8 cellular contexts compared by ENCODE assay signal in genomic region chr13:42991892-42992584, GRCh38. TPM values are rescaled to one million over a fixed set of nuclear protein-coding genes. Genes with fewer than 3 reads are reported as not detected.
A peak's percentile ranks its signal among the peaks of the same experiment; 100 is the strongest.
DNase-seq lines count a peak whose midpoint lies in the region; ATAC-seq and TF ChIP-seq lines count a peak whose summit lies in the region.

Gene EPSTI1, minus strand, starts transcription at chr13:42992241. Its CDS starts 76 bp downstream, at chr13:42992165.

- intact Hi-C loops in dorsolateral prefrontal cortex (cut with DNase I) (no loop called here), lower lobe of right lung (cut with DNase I) (no loop called here)

- H3K36me3 ChIP-seq in lower lobe of right lung (no peaks in the 10 kb centered on the region), BE2C (no peaks in the 10 kb centered on the region)

- H3K27ac Mint-ChIP-seq in IgD-negative memory B cell: peak within 1 kb of the TSS; percentile 94 to 99 (median 99)

- peaks cover 30 to 41% (median 33%) of the 10 kb centered on the region in 3 donors for H3K4me1 Mint-ChIP-seq in IgD-negative memory B cell

- no peaks in the 10 kb centered on the region for H3K9me3 ChIP-seq in lower lobe of right lung
- no peaks in the 10 kb centered on the region for H3K9me3 ChIP-seq in BE2C

- H3K9me3 Mint-ChIP-seq in IgD-negative memory B cell: no peaks in the 10 kb centered on the region

- H3K36me3 Mint-ChIP-seq in IgD-negative memory B cell: peaks cover 2% of the 10 kb centered on the region

- H3K27ac ChIP-seq in dorsolateral prefrontal cortex (peak within 1 kb of the TSS in 54 of 59 donors; percentile 30 to 91 (median 75)), lower lobe of right lung (peak within 1 kb of the TSS; percentile 95)

- H3K4me3 ChIP-seq in dorsolateral prefrontal cortex (peak within 1 kb of the TSS; percentile 47 to 89 (median 73)), lower lobe of right lung (peak within 1 kb of the TSS; percentile 76), BE2C (ENCODE audit: low read depth, low read length) (no peak within 1 kb of the TSS)

- DNase-seq in DMS79 (lab: John Stamatoyannopoulos, UW) (peak; percentile 0), dorsolateral prefrontal cortex (peak in 7 of 10 donors; percentile 24 to 53 (median 38)), lower lobe of right lung (peak; percentile 81), BE2C (no peak)
- DNase-seq in activated CD4-positive, alpha-beta T cell treated with anti-CD3 and anti-CD28 coated beads, Interleukin-2, amount 50 U/mL, for 24 hours (ENCODE audit: low read depth in 1 of 2, low spot score in 1 of 2): peak; percentile 52 to 65
- DNase-seq in stimulated activated CD4-positive, alpha-beta T cell treated with anti-CD3 and anti-CD28 coated beads, TNF-alpha, amount 100 ng/mL, for 48 hours (ENCODE audit: low read depth in 3 of 3): peak; percentile 37 to 61 (median 57)

- H3K27me3 Mint-ChIP-seq in IgD-negative memory B cell: no peaks in the 10 kb centered on the region

- ATAC-seq in GM21526 (IDR thresholded peaks at IDR 0.05; ENCODE audit: low FRiP score, unreplicated experiment) (peak; percentile 67), lower lobe of right lung (peak; percentile 93 to 96)

- H3K4me3 Mint-ChIP-seq in IgD-negative memory B cell: peak within 1 kb of the TSS; percentile 94 to 98 (median 96)

- H3K4me1 ChIP-seq in lower lobe of right lung (peaks cover 16% of the 10 kb centered on the region), BE2C (0 out of 2 replicates have a peak, but pooled peaks cover 4% of the 10 kb centered on the region)

- H3K27me3 ChIP-seq in dorsolateral prefrontal cortex (no peaks in the 10 kb centered on the region), lower lobe of right lung (ENCODE audit: low read depth) (no peaks in the 10 kb centered on the region), BE2C (no peaks in the 10 kb centered on the region)

- TF ChIP-seq CTCF in dorsolateral prefrontal cortex (IDR thresholded peaks at IDR 0.05 in 54 of 56, conservative IDR thresholded peaks at IDR 0.05 in 2 of 56; ENCODE audit: low read depth in 1 of 56, partially characterized antibody in 56 of 56): no peak
- no peak for TF ChIP-seq CTCF in lower lobe of right lung (IDR thresholded peaks at IDR 0.05)
- no peak for TF ChIP-seq CTCF in BE2C (IDR thresholded peaks at IDR 0.05; ENCODE audit: low read depth, low read length)

RNA-seq across cellular contexts. Expression of gene EPSTI1, which starts in this region (rescaled TPM):
- polyA plus RNA-seq in IgD-negative memory B cell: 30.1 TPM
- total RNA-seq in dorsolateral prefrontal cortex (10 to 100 TPM in 3 of 120 experiments, 1 to 10 TPM in 117; 1.3 to 16.9 (median 4.2) TPM), lower lobe of right lung (38.6 TPM)
- polyA plus RNA-seq in BE2C (2012; ENCODE audit: insufficient read depth, insufficient read length, low read depth): 3.2 TPM
